ENCODE assay signal across 8 cellular contexts in the genomic region with DNA sequence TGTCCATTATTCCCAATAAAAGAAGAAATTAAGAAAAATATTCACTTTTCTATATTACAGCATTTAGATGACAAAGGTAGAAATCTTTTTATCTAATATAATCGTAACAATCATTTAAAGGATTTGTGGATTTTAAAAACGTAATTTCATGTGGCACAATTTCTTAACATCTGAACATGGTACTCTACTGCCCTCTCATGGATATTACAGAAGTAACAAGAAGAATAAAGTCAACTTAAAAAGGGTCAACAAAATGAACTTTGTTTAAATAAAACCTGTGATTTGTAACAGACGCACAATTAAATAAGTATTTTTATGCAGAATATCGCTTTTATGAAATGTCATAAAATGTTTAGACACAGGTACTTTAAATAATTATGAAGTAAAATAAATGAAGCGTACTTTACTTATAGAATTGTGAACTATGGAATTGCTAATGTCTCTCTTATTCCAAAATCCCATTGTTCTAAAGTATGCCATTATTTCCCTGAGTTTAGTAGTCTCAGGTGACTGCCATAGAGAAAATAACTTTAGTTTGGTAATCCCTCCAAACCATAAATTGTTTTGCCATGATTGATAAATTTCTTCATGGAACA.
A peak's percentile ranks its signal among the peaks of the same experiment; 100 is the strongest.
DNase-seq lines count a peak whose midpoint lies in the region; ATAC-seq and TF ChIP-seq lines count a peak whose summit lies in the region.

No MANE protein-coding gene starts in this region.

- CTCF ChIA-PET in CD8-positive, alpha-beta memory T cell (lab: Charles Lee) = no interaction called here

- no peaks in the 10 kb centered on the region for H3K79me2 ChIP-seq in DND-41 (ENCODE audit: insufficient read depth, low read length)

- H3K27me3 ChIP-seq in DND-41 (ENCODE audit: insufficient read depth, low read length, poor library complexity) = no peaks in the 10 kb centered on the region
- no peaks in the 10 kb centered on the region for H3K27me3 ChIP-seq in CD8-positive, alpha-beta memory T cell (ENCODE audit: insufficient read depth, low read length, poor library complexity, severe bottlenecking)

- peak; percentile 62 for TF ChIP-seq CTCF in DND-41 (IDR thresholded peaks at IDR 0.05; ENCODE audit: borderline replicate concordance, extremely low read depth, low read length, poor library complexity, severe bottlenecking)

- no peaks in the 10 kb centered on the region for H3K9me3 Mint-ChIP-seq in activated T-cell treated with anti-CD3 and anti-CD28 coated beads, Interleukin-2, amount 50 U/mL, for 4 hours
- H3K9me3 Mint-ChIP-seq in CD8-positive, alpha-beta memory T cell = peaks cover 0 to 5% (median under 1%) of the 10 kb centered on the region in 5 donors

- no peaks in the 10 kb centered on the region for H3K27me3 Mint-ChIP-seq in activated T-cell treated with anti-CD3 and anti-CD28 coated beads, Interleukin-2, amount 50 U/mL, for 4 hours (ENCODE audit: low read depth)
- no peaks in the 10 kb centered on the region for H3K27me3 Mint-ChIP-seq in CD8-positive, alpha-beta memory T cell

- no peaks in the 10 kb centered on the region for H3K4me1 ChIP-seq in DND-41 (ENCODE audit: insufficient read depth, low read length)
- H3K4me1 ChIP-seq in CD8-positive, alpha-beta memory T cell (ENCODE audit: insufficient read depth, low read length) = no peaks in the 10 kb centered on the region

- H3K9ac ChIP-seq in DND-41 (ENCODE audit: low read depth, low read length) = no peak overlapping the region

- ATAC-seq in DND-41 (ENCODE audit: insufficient read depth, low read depth) = no peak
- ATAC-seq in HG03095 (IDR thresholded peaks at IDR 0.05; ENCODE audit: unreplicated experiment) = no peak
- ATAC-seq in activated T-cell treated with anti-CD3 and anti-CD28 coated beads, Interleukin-2, amount 50 U/mL, for 4 hours = no peak

- H3K4me2 ChIP-seq in DND-41 (ENCODE audit: insufficient read depth, low read length) = no peak overlapping the region

- no peak for DNase-seq in DND-41
- peak; percentile 24 for DNase-seq in M059J (ENCODE audit: low read depth)
- DNase-seq in amniotic stem cell (lab: John Stamatoyannopoulos, UW) = peak; percentile 22
- DNase-seq in kidney tubule cell (ENCODE audit: low spot score) = peak; percentile 54
- no peak for DNase-seq in activated T-cell treated with anti-CD3 and anti-CD28 coated beads, Interleukin-2, amount 50 U/mL, for 4 hours
- DNase-seq in activated CD4-positive, alpha-beta T cell treated with anti-CD3 and anti-CD28 coated beads for 48 hours = no peak
- no peak for DNase-seq in CD8-positive, alpha-beta memory T cell

- H3K4me3 ChIP-seq in DND-41 (ENCODE audit: low read depth in 1 of 2, low read length in 2 of 2) = no peak overlapping the region
- H3K4me3 ChIP-seq in CD8-positive, alpha-beta memory T cell (ENCODE audit: low read length) = no peak overlapping the region

- H3K4me3 Mint-ChIP-seq in activated T-cell treated with anti-CD3 and anti-CD28 coated beads, Interleukin-2, amount 50 U/mL, for 4 hours = no peak overlapping the region
- no peak overlapping the region for H3K4me3 Mint-ChIP-seq in CD8-positive, alpha-beta memory T cell

- H3K27ac Mint-ChIP-seq in CD8-positive, alpha-beta memory T cell = no peak overlapping the region

- H3K36me3 ChIP-seq in DND-41 (ENCODE audit: insufficient read depth, low read length) = no peaks in the 10 kb centered on the region
- no peaks in the 10 kb centered on the region for H3K36me3 ChIP-seq in CD8-positive, alpha-beta memory T cell (ENCODE audit: insufficient read depth, low read length)

- no peaks in the 10 kb centered on the region for H3K36me3 Mint-ChIP-seq in activated T-cell treated with anti-CD3 and anti-CD28 coated beads, Interleukin-2, amount 50 U/mL, for 4 hours (ENCODE audit: insufficient read depth)
- H3K36me3 Mint-ChIP-seq in CD8-positive, alpha-beta memory T cell = no peaks in the 10 kb centered on the region

- no peaks in the 10 kb centered on the region for H3K9me3 ChIP-seq in DND-41 (ENCODE audit: insufficient read depth, low read length, severe bottlenecking)
- H3K9me3 ChIP-seq in CD8-positive, alpha-beta memory T cell (ENCODE audit: low read length) = no peaks in the 10 kb centered on the region

- no peaks in the 10 kb centered on the region for H3K4me1 Mint-ChIP-seq in activated T-cell treated with anti-CD3 and anti-CD28 coated beads, Interleukin-2, amount 50 U/mL, for 4 hours (ENCODE audit: low read depth)
- no peaks in the 10 kb centered on the region for H3K4me1 Mint-ChIP-seq in CD8-positive, alpha-beta memory T cell

- POLR2A ChIA-PET in CD8-positive, alpha-beta memory T cell (lab: Charles Lee) = no interaction called here

- H2AFZ ChIP-seq in DND-41 (ENCODE audit: low read depth, low read length) = no peak overlapping the region

- H4K20me1 ChIP-seq in DND-41 (ENCODE audit: insufficient read depth, low read length) = no peaks in the 10 kb centered on the region

- no peak overlapping the region for H3K27ac ChIP-seq in DND-41 (ENCODE audit: low read length)
- no peak overlapping the region for H3K27ac ChIP-seq in CD8-positive, alpha-beta memory T cell (ENCODE audit: low read depth, low read length)

Comparison
In these comparisons a context has a peak if more than half of its experiments do, and no peak if none do; other contexts are left out.
1. DNase-seq: peak in M059J (single experiment), amniotic stem cell (single experiment) and kidney tubule cell (single experiment); none in DND-41 (single experiment), activated T-cell treated with anti-CD3 and anti-CD28 coated beads, Interleukin-2, amount 50 U/mL, for 4 hours (single experiment), activated CD4-positive, alpha-beta T cell treated with anti-CD3 and anti-CD28 coated beads for 48 hours (single experiment) and CD8-positive, alpha-beta memory T cell (0 of 5).